In the genomic region with DNA sequence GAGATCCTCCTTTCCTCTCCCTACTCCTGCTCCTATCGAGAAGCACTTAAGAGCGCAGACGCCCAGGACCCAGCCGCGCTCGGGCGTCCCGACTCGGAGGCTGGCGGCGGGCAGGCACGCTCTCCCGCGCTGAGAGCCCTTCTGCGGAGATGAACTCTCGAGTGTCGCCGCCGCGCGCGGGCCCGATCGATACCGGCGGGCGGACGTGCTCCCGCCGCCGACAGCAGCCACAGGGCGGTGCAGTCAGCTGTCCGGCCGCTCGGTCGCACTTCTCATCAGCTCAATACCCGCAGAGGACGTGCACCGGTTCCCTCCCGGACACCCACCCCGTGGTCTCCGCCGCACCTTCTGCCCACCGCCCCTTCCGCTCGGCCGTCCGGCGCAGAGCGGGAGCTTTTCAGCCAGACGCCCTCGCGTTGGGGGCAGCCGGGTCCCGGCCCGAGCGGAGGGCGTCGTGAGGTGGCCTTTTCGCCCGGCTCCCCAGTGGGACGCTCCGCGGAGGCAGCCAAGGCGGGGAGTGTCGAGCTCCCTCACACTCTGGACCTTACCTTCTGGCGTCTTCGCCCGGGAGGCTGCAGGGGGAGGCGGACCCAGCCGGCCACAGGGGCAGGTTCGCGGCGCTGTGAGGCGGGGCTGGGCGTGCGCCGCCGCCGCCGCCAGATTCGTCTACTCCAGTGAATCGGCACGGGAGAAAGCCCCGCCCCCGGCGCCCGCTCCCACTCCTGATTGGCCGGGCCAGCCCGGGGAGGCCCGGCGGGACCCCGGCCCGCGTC, we compare ENCODE assay signal across 8 cellular contexts. TPM values are rescaled to one million over a fixed set of nuclear protein-coding genes. Genes with fewer than 3 reads are reported as not detected.
DNase-seq lines count a peak whose midpoint lies in the region; TF ChIP-seq lines count a peak whose summit lies in the region.

No MANE protein-coding gene starts in this region.

- H3K27me3 ChIP-seq in H7 (ENCODE audit: control insufficient read depth, insufficient read depth, low read length) = peaks cover 73% of the 10 kb centered on the region
- H3K27me3 ChIP-seq in ascending aorta = peaks cover 25% of the 10 kb centered on the region
- peaks cover 19% of the 10 kb centered on the region for H3K27me3 ChIP-seq in iPS DF 6.9 (ENCODE audit: control insufficient read depth, insufficient read depth, low read length)

- peaks cover 19 to 24% of the 10 kb centered on the region in 2 donors for H3K4me1 ChIP-seq in ascending aorta
- 0 out of 2 replicates have a peak, but pooled peaks cover 3% of the 10 kb centered on the region for H3K4me1 ChIP-seq in iPS DF 6.9 (ENCODE audit: control insufficient read depth, insufficient read depth, low read length)

- no peak for TF ChIP-seq CTCF in ascending aorta (IDR thresholded peaks at IDR 0.05)

- intact Hi-C loops in ascending aorta (cut with DNase I) = no loop called here

- peak; percentile 35 for DNase-seq in GDM1 (lab: John Stamatoyannopoulos, UW)
- DNase-seq in H7 = peak; percentile 93
- peak; percentile 67 for DNase-seq in M059J (ENCODE audit: low read depth)
- DNase-seq in SW480 (ENCODE audit: low spot score) = peak; percentile 65
- DNase-seq in ascending aorta (ENCODE audit: low spot score in 2 of 2) = no peak
- DNase-seq in iPS DF 6.9 (ENCODE audit: low read depth, low spot score) = no peak
- no peak for DNase-seq in skeletal muscle cell (ENCODE audit: low read depth)
- no peak for DNase-seq in mesenteric fat pad (ENCODE audit: low spot score)

- H3K36me3 ChIP-seq in H7 (replicated peaks; ENCODE audit: control insufficient read depth, insufficient read depth, low read length) = no peaks in the 10 kb centered on the region
- H3K36me3 ChIP-seq in ascending aorta = no peaks in the 10 kb centered on the region
- no peaks in the 10 kb centered on the region for H3K36me3 ChIP-seq in iPS DF 6.9 (ENCODE audit: control insufficient read depth, insufficient read depth, low read length)

- H3K27ac ChIP-seq in ascending aorta (no peak overlapping the region), iPS DF 6.9 (ENCODE audit: low read length) (no peak overlapping the region)

- no peaks in the 10 kb centered on the region for H3K9me3 ChIP-seq in ascending aorta
- H3K9me3 ChIP-seq in iPS DF 6.9 (ENCODE audit: control insufficient read depth, insufficient read depth, low read length) = no peaks in the 10 kb centered on the region

- H3K4me3 ChIP-seq in H7 (ENCODE audit: insufficient read depth, low read depth, low read length) (peak overlapping the region; percentile 61), ascending aorta (peak overlapping the region; percentile 43 to 64), iPS DF 6.9 (ENCODE audit: low read length) (peak overlapping the region; percentile 49; the same call in 1 of the 2 replicates), skeletal muscle cell (ENCODE audit: low read depth, low read length) (peak overlapping the region; percentile 64)

- no CpG with 5 or more reads among the region's 95 CpGs for WGBS in iPS DF 6.9 (ENCODE audit: insufficient coverage, insufficient read length)

RNA-seq across cellular contexts. Expression of a gene that starts 0.4 kb away (rescaled TPM):
- total RNA-seq in H7 (2014; rRNA removed; shearing (Covaris generic)) = not detected in 2 replicates
- not detected in 2 replicates for total RNA-seq in M059J (2014; rRNA removed; shearing (Covaris generic))
- total RNA-seq in ascending aorta (not detected), mesenteric fat pad (not detected)

Comparison
In these comparisons a context has a peak if more than half of its experiments do, and no peak if none do; other contexts are left out.
1. DNase-seq: peak in GDM1 (single experiment), H7 (single experiment), M059J (single experiment) and SW480 (single experiment); none in ascending aorta (0 of 2), iPS DF 6.9 (single experiment), skeletal muscle cell (single experiment) and mesenteric fat pad (single experiment).
2. Peak in every context shown above with its lines, with median percentiles within 50 percentile points of each other: H3K4me3 ChIP-seq.